In genomic region chr9:14451949-14452348, GRCh38 we compare ENCODE assay signal across 19 cellular contexts.
A peak's percentile ranks its signal among the peaks of the same experiment; 100 is the strongest.
DNase-seq lines count a peak whose midpoint lies in the region; ATAC-seq and TF ChIP-seq lines count a peak whose summit lies in the region.
"Had no signal": no experiment of that assay in that cellular context is flagged by ENCODE, and none has a peak within 500 bp of the region (broad histone marks: within the 10 kb centered on the region; RNA-seq: fewer than 3 reads in every experiment).

No MANE protein-coding gene starts in this region.

- POLR2A ChIA-PET in naive thymus-derived CD4-positive, alpha-beta T cell (lab: Charles Lee), result no interaction called here

- no peak for TF ChIP-seq CTCF in brain microvascular endothelial cell (IDR thresholded peaks at IDR 0.05; ENCODE audit: low read depth, low read length, missing control alignments)

- H3K27me3 Mint-ChIP-seq in naive thymus-derived CD4-positive, alpha-beta T cell, result peaks cover 0 to 18% (median 7%) of the 10 kb centered on the region in 5 donors
- H3K27me3 Mint-ChIP-seq: activated naive CD8-positive, alpha-beta T cell treated with anti-CD3 and anti-CD28 coated beads, Interleukin-2, amount 10 ng/mL, durations not matched to agents 7 days and 5 days had no signal

- H3K4me3 ChIP-seq in brain microvascular endothelial cell (ENCODE audit: low read depth, low read length), result no peak overlapping the region
- H3K4me3 ChIP-seq in naive thymus-derived CD4-positive, alpha-beta T cell (ENCODE audit: low read length), result no peak overlapping the region
- H3K4me3 ChIP-seq: GM23338, hepatocyte, SJCRH30 had no signal

- no peak overlapping the region for H3K4me3 Mint-ChIP-seq in naive thymus-derived CD4-positive, alpha-beta T cell
- H3K4me3 Mint-ChIP-seq: activated naive CD8-positive, alpha-beta T cell treated with anti-CD3 and anti-CD28 coated beads, Interleukin-2, amount 10 ng/mL, durations not matched to agents 7 days and 5 days; CD8-positive, alpha-beta T cell; GM23338; natural killer cell treated with Interleukin-12 subunit alpha and Interleukin-12 subunit beta and Interleukin-15 and Interleukin-18, amount 100 ng/mL, for 72 hours had no signal

- H3K27me3 ChIP-seq in brain microvascular endothelial cell (replicated peaks), result no peaks in the 10 kb centered on the region
- H3K27me3 ChIP-seq in naive thymus-derived CD4-positive, alpha-beta T cell (ENCODE audit: control insufficient read depth in 2 of 2, insufficient read depth in 2 of 2, low read length in 2 of 2), result no peaks in the 10 kb centered on the region
- H3K27me3 ChIP-seq: SJCRH30 had no signal

- peaks cover 0 to 4% (median 0%) of the 10 kb centered on the region in 5 donors for H3K36me3 Mint-ChIP-seq in naive thymus-derived CD4-positive, alpha-beta T cell
- H3K36me3 Mint-ChIP-seq: activated naive CD8-positive, alpha-beta T cell treated with anti-CD3 and anti-CD28 coated beads, Interleukin-2, amount 10 ng/mL, durations not matched to agents 7 days and 5 days; CD8-positive, alpha-beta T cell had no signal

- in situ Hi-C loops in brain microvascular endothelial cell (cut with HindIII; ENCODE audit: low pct_ligation_motif_present, low sequenced_read_pairs), result no loop called here

- no peaks in the 10 kb centered on the region for H3K9me3 ChIP-seq in naive thymus-derived CD4-positive, alpha-beta T cell (ENCODE audit: control insufficient read depth in 2 of 3, low read length in 3 of 3)
- H3K9me3 ChIP-seq: SJCRH30 had no signal

- peaks cover 0 to 5% (median 1%) of the 10 kb centered on the region in 11 donors for H3K9me3 Mint-ChIP-seq in naive thymus-derived CD4-positive, alpha-beta T cell
- H3K9me3 Mint-ChIP-seq: activated naive CD8-positive, alpha-beta T cell treated with anti-CD3 and anti-CD28 coated beads, Interleukin-2, amount 10 ng/mL, durations not matched to agents 7 days and 5 days; CD8-positive, alpha-beta T cell; GM23338 had no signal

- H3K27ac ChIP-seq in brain microvascular endothelial cell, result no peak overlapping the region
- H3K27ac ChIP-seq in naive thymus-derived CD4-positive, alpha-beta T cell (ENCODE audit: low read depth, low read length), result no peak overlapping the region
- H3K27ac ChIP-seq: hepatocyte, SJCRH30 had no signal

- CTCF ChIA-PET in naive thymus-derived CD4-positive, alpha-beta T cell (lab: Charles Lee), result no interaction called here

- no peaks in the 10 kb centered on the region for H3K4me1 ChIP-seq in naive thymus-derived CD4-positive, alpha-beta T cell (ENCODE audit: control insufficient read depth in 2 of 2, insufficient read depth in 2 of 2, low read length in 2 of 2)

- H3K27ac Mint-ChIP-seq in naive thymus-derived CD4-positive, alpha-beta T cell, result no peak overlapping the region
- H3K27ac Mint-ChIP-seq: activated naive CD8-positive, alpha-beta T cell treated with anti-CD3 and anti-CD28 coated beads, Interleukin-2, amount 10 ng/mL, durations not matched to agents 7 days and 5 days; CD8-positive, alpha-beta T cell; GM23338; natural killer cell treated with Interleukin-12 subunit alpha and Interleukin-12 subunit beta and Interleukin-15 and Interleukin-18, amount 100 ng/mL, for 72 hours had no signal

- intact Hi-C loops in Right ventricle myocardium inferior (cut with DNase I), result no loop called here
- intact Hi-C loops in naive thymus-derived CD4-positive, alpha-beta T cell (cut with micrococcal nuclease), result no loop called here

- DNase-seq in Right ventricle myocardium inferior (ENCODE audit: missing footprints) (no peak), brain microvascular endothelial cell (no peak), NCI-H1436 (lab: John Stamatoyannopoulos, UW) (no peak)
- no peak for DNase-seq in naive thymus-derived CD4-positive, alpha-beta T cell
- DNase-seq: activated naive CD8-positive, alpha-beta T cell treated with anti-CD3 and anti-CD28 coated beads, Interleukin-2, amount 10 ng/mL, durations not matched to agents 7 days and 5 days; CD8-positive, alpha-beta T cell; erythroblast; GF-D8; left ventricle myocardium superior; MV-4-11; NCI-H510A; WERI-Rb-1 had no signal

- ATAC-seq in GM19025 (IDR thresholded peaks at IDR 0.05; ENCODE audit: low read depth, unreplicated experiment) (peak; percentile 73), GM21723 (IDR thresholded peaks at IDR 0.05; ENCODE audit: unreplicated experiment) (peak; percentile 90), HG03103 (IDR thresholded peaks at IDR 0.05; ENCODE audit: low read depth, unreplicated experiment) (peak; percentile 93), Right ventricle myocardium inferior (no peak)
- ATAC-seq in naive thymus-derived CD4-positive, alpha-beta T cell, result no peak
- ATAC-seq: CD8-positive, alpha-beta T cell; GM23338; left ventricle myocardium superior; natural killer cell treated with Interleukin-12 subunit alpha and Interleukin-12 subunit beta and Interleukin-15 and Interleukin-18, amount 100 ng/mL, for 72 hours had no signal

- H3K36me3 ChIP-seq in brain microvascular endothelial cell (replicated peaks), result no peaks in the 10 kb centered on the region
- no peaks in the 10 kb centered on the region for H3K36me3 ChIP-seq in naive thymus-derived CD4-positive, alpha-beta T cell (ENCODE audit: control insufficient read depth in 2 of 3, insufficient read depth in 3 of 3, low read length in 3 of 3)
- H3K36me3 ChIP-seq: SJCRH30, WERI-Rb-1 had no signal

- no peaks in the 10 kb centered on the region for H3K4me1 Mint-ChIP-seq in naive thymus-derived CD4-positive, alpha-beta T cell
- H3K4me1 Mint-ChIP-seq: activated naive CD8-positive, alpha-beta T cell treated with anti-CD3 and anti-CD28 coated beads, Interleukin-2, amount 10 ng/mL, durations not matched to agents 7 days and 5 days had no signal

Comparison
In these comparisons a context has a peak if more than half of its experiments do, and no peak if none do; other contexts are left out.
1. ATAC-seq: peak in GM19025 (single experiment), GM21723 (single experiment) and HG03103 (single experiment); none in Right ventricle myocardium inferior (single experiment) and naive thymus-derived CD4-positive, alpha-beta T cell (single experiment).